8 cellular contexts compared by ENCODE assay signal in the genomic region with DNA sequence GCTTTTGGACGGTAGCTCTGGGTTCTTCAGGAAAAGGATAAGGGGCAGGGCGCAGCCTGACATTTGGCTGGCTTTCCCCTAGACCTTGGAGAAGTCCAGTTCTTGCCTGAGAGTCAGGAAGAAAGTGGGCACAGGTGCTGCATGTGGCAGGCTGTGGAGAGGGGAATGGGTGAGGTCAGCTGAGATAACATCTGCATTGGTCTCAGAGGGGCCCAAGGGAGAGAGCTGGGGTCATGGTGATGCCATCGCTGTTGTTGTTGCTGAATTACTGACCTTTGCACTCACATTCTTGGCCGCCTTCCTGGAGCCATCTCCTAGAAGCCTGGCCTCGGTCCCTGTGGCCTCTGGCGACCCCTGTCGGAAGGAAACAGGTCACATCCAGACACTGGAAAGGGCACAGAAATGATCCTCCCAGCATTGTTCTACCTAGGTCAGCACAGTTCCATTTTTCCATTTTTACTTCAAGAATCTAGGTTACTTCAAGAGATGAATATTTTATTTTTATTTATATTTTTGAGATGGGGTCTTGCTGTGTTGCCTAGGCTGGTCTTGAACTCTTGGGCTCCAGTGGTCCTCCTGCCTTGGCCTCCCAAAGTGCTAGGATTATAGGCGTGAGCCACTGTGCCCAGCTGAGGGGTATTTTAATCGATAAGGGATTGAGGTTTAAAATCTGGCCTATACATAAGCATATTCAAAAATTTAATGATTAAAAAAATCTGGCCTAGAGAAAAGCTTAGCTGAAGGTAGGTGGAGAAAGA. TPM values are rescaled to one million over a fixed set of nuclear protein-coding genes. Genes with fewer than 3 reads are reported as not detected.
DNase-seq lines count a peak whose midpoint lies in the region; ATAC-seq and TF ChIP-seq lines count a peak whose summit lies in the region.

No MANE protein-coding gene starts in this region.

- DNase-seq in NCI-H524 (lab: John Stamatoyannopoulos, UW) (peak; percentile 39 to 71), NCI-H524 treated with DMSO at 0.1 percent for 48 hours (lab: John Stamatoyannopoulos, UW) (no peak), NCI-H748 (lab: John Stamatoyannopoulos, UW; ENCODE audit: unreplicated experiment) (peak; percentile 80), epithelial cell of esophagus (ENCODE audit: low read depth) (peak; percentile 63)
- peak; percentile 73 for DNase-seq in activated CD8-positive, alpha-beta T cell treated with anti-CD3 and anti-CD28 coated beads, Interleukin-2, amount 10 ng/mL, durations not matched to agents 7 days and 5 days
- DNase-seq in stimulated activated naive B cell treated with anti-CD40 and anti-IgM and Interleukin-4, amounts not matched to agents 10 μg/mL and 1 μg/mL and 100 μg/mL, for 72 hours = peak; percentile 23

- H3K9ac ChIP-seq in mucosa of rectum (ENCODE audit: low read depth in 1 of 2, low read length in 2 of 2) = no peak overlapping the region

- POLR2A ChIA-PET in activated CD8-positive, alpha-beta T cell treated with anti-CD3 and anti-CD28 coated beads, Interleukin-2, amount 10 ng/mL, durations not matched to agents 7 days and 5 days (lab: Charles Lee) = interaction anchor here (0.9 kb wide), 1 partner anchor 11 kb away, joined by 5 read pairs; no protein-coding TSS in a partner anchor

- no peak overlapping the region for H3K27ac Mint-ChIP-seq in activated CD8-positive, alpha-beta T cell treated with anti-CD3 and anti-CD28 coated beads, Interleukin-2, amount 10 ng/mL, durations not matched to agents 7 days and 5 days
- H3K27ac Mint-ChIP-seq in stimulated activated naive B cell treated with anti-CD40 and anti-IgM and Interleukin-4, amounts not matched to agents 10 μg/mL and 1 μg/mL and 100 μg/mL, for 72 hours = no peak overlapping the region

- peak overlapping the region; percentile 5 to 41 for H3K27ac ChIP-seq in mucosa of rectum (ENCODE audit: low read depth in 2 of 2, low read length in 2 of 2)

- no peaks in the 10 kb centered on the region for H3K36me3 Mint-ChIP-seq in activated CD8-positive, alpha-beta T cell treated with anti-CD3 and anti-CD28 coated beads, Interleukin-2, amount 10 ng/mL, durations not matched to agents 7 days and 5 days (ENCODE audit: low read depth)
- no peaks in the 10 kb centered on the region for H3K36me3 Mint-ChIP-seq in stimulated activated naive B cell treated with anti-CD40 and anti-IgM and Interleukin-4, amounts not matched to agents 10 μg/mL and 1 μg/mL and 100 μg/mL, for 72 hours

- H3K36me3 ChIP-seq in mucosa of rectum (ENCODE audit: control insufficient read depth in 2 of 2, insufficient read depth in 2 of 2, low read length in 2 of 2) = no peaks in the 10 kb centered on the region

- peaks cover 4 to 9% of the 10 kb centered on the region in 2 donors for H3K4me1 ChIP-seq in mucosa of rectum (ENCODE audit: control insufficient read depth in 2 of 2, insufficient read depth in 2 of 2, low read length in 2 of 2)

- H3K4me1 Mint-ChIP-seq in activated CD8-positive, alpha-beta T cell treated with anti-CD3 and anti-CD28 coated beads, Interleukin-2, amount 10 ng/mL, durations not matched to agents 7 days and 5 days (ENCODE audit: low read depth) = peaks cover 10% of the 10 kb centered on the region
- H3K4me1 Mint-ChIP-seq in stimulated activated naive B cell treated with anti-CD40 and anti-IgM and Interleukin-4, amounts not matched to agents 10 μg/mL and 1 μg/mL and 100 μg/mL, for 72 hours = peaks cover 6 to 9% of the 10 kb centered on the region in 2 donors

- H3K9me3 ChIP-seq in mucosa of rectum (ENCODE audit: control insufficient read depth in 2 of 2, low read length in 2 of 2) = no peaks in the 10 kb centered on the region

- H3K4me3 Mint-ChIP-seq in activated CD8-positive, alpha-beta T cell treated with anti-CD3 and anti-CD28 coated beads, Interleukin-2, amount 10 ng/mL, durations not matched to agents 7 days and 5 days = no peak overlapping the region
- H3K4me3 Mint-ChIP-seq in stimulated activated naive B cell treated with anti-CD40 and anti-IgM and Interleukin-4, amounts not matched to agents 10 μg/mL and 1 μg/mL and 100 μg/mL, for 72 hours = no peak overlapping the region

- CTCF ChIA-PET in activated CD8-positive, alpha-beta T cell treated with anti-CD3 and anti-CD28 coated beads, Interleukin-2, amount 10 ng/mL, durations not matched to agents 7 days and 5 days (lab: Charles Lee) = interaction anchor here (0.6 to 3.6 kb wide), 16 partner anchors 9 to 310 kb away, joined by 3 to 31 read pairs (median 3); a partner anchor contains a TSS

- no peaks in the 10 kb centered on the region for H3K27me3 ChIP-seq in mucosa of rectum (ENCODE audit: control insufficient read depth in 2 of 2, insufficient read depth in 2 of 2, low read length in 2 of 2)

- peak; percentile 84 for TF ChIP-seq CTCF in epithelial cell of esophagus (IDR thresholded peaks at IDR 0.05; ENCODE audit: insufficient read depth, low read depth, low read length, missing control alignments)

- H3K9me3 Mint-ChIP-seq in activated CD8-positive, alpha-beta T cell treated with anti-CD3 and anti-CD28 coated beads, Interleukin-2, amount 10 ng/mL, durations not matched to agents 7 days and 5 days (ENCODE audit: insufficient read depth) = no peaks in the 10 kb centered on the region
- no peaks in the 10 kb centered on the region for H3K9me3 Mint-ChIP-seq in stimulated activated naive B cell treated with anti-CD40 and anti-IgM and Interleukin-4, amounts not matched to agents 10 μg/mL and 1 μg/mL and 100 μg/mL, for 72 hours

- no peak overlapping the region for H3K4me3 ChIP-seq in epithelial cell of esophagus (ENCODE audit: low read length)
- no peak overlapping the region for H3K4me3 ChIP-seq in mucosa of rectum (ENCODE audit: low read length in 2 of 2)

- ATAC-seq in activated CD8-positive, alpha-beta T cell treated with anti-CD3 and anti-CD28 coated beads, Interleukin-2, amount 10 ng/mL, durations not matched to agents 7 days and 5 days = peak; percentile 70
- peak; percentile 72 to 80 for ATAC-seq in stimulated activated naive B cell treated with anti-CD40 and anti-IgM and Interleukin-4, amounts not matched to agents 10 μg/mL and 1 μg/mL and 100 μg/mL, for 72 hours (replicated peaks)
- ATAC-seq in GM18519 (IDR thresholded peaks at IDR 0.05; ENCODE audit: low FRiP score, unreplicated experiment) = no peak

- H3K27me3 Mint-ChIP-seq in activated CD8-positive, alpha-beta T cell treated with anti-CD3 and anti-CD28 coated beads, Interleukin-2, amount 10 ng/mL, durations not matched to agents 7 days and 5 days (ENCODE audit: low read depth) = no peaks in the 10 kb centered on the region
- H3K27me3 Mint-ChIP-seq in stimulated activated naive B cell treated with anti-CD40 and anti-IgM and Interleukin-4, amounts not matched to agents 10 μg/mL and 1 μg/mL and 100 μg/mL, for 72 hours = peaks cover 1 to 3% of the 10 kb centered on the region in 2 donors

RNA-seq across cellular contexts. Expression of a gene that starts 6.5 kb away (rescaled TPM):
- 10 to 100 TPM; 33.4 to 34.6 TPM for total RNA-seq in activated CD8-positive, alpha-beta T cell treated with anti-CD3 and anti-CD28 coated beads, Interleukin-2, amount 10 ng/mL, durations not matched to agents 7 days and 5 days

RNA-seq across cellular contexts. Expression of a gene that starts 9.1 kb away (rescaled TPM):
- total RNA-seq in activated CD8-positive, alpha-beta T cell treated with anti-CD3 and anti-CD28 coated beads, Interleukin-2, amount 10 ng/mL, durations not matched to agents 7 days and 5 days = not detected

RNA-seq across cellular contexts. Expression of a gene that starts 43.6 kb away (rescaled TPM):
- total RNA-seq in activated CD8-positive, alpha-beta T cell treated with anti-CD3 and anti-CD28 coated beads, Interleukin-2, amount 10 ng/mL, durations not matched to agents 7 days and 5 days = not detected
